11 cellular contexts compared by ENCODE assay signal in the genomic region with DNA sequence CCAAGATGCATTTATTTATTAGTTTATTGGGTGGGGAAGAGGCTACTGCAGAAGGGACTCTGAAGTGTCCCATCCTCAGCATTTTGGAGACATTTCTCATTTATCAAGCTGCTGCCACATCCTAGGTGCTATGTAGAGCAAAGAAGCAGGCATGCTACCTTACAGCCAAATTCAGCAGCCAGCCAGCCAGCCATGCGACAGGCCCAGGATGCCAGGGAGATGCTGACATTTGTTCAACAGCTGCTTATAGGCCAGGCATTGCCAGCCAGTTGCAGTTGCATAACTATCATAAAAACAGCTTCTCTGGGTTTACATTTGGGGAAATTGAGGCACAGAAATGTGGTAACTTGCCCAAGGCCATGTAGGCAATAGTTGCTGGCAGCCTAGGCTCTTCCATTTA.
"Had no signal": no experiment of that assay in that cellular context is flagged by ENCODE, and none has a peak within 500 bp of the region (broad histone marks: within the 10 kb centered on the region; RNA-seq: fewer than 3 reads in every experiment).

No MANE protein-coding gene starts in this region.

- DNase-seq: GM23248, GOT3, H7, H9, HCEC 1CT, HFFc6 had no signal

- ATAC-seq: GM23338, HCT116 had no signal

- H3K4me1 ChIP-seq: HAP-1 had no signal

- H3K27ac ChIP-seq: GM23248 had no signal

- H3K4me2 ChIP-seq: GM23338 had no signal

- H3K9me3 ChIP-seq: HAP-1 had no signal

- H3K4me3 ChIP-seq: GM23248, GM23338, HAP-1 had no signal

- FAIRE-seq: H1, H54 had no signal

- H3K9ac ChIP-seq: GM23248 had no signal

- H2AFZ ChIP-seq: GM23248, GM23338 had no signal
